Comparison of ENCODE assay signal across 25 cellular contexts in the genomic region with DNA sequence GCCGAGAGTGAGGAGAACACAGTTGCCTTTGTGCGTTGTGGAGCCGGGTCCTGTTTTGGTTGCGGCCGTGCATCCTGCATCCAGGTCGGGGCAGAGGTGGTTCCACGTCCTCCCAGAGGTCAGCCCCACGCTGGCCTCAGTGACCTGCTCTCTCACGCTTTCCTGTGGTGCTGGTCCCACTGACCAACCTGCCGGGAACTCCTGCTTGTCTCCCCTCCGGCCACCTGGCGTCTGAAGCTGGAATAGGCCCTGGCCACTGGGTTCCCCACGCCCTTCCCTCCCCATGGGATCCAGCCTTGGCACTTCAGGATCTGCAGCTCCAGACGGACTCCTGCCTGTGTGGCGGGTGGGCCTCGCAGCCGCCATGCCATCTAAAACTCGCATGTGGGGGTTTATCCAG.
DNase-seq lines count a peak whose midpoint lies in the region; ATAC-seq and TF ChIP-seq lines count a peak whose summit lies in the region.
"Had no signal": no experiment of that assay in that cellular context is flagged by ENCODE, and none has a peak within 500 bp of the region (broad histone marks: within the 10 kb centered on the region; RNA-seq: fewer than 3 reads in every experiment).

No MANE protein-coding gene starts in this region.

- POLR2A ChIA-PET in activated CD4-positive, alpha-beta memory T cell treated with anti-CD3 and anti-CD28 coated beads, Interleukin-2, amount 10 ng/mL, durations not matched to agents 7 days and 5 days (lab: Charles Lee) = interaction anchor here (1.1 kb wide), 1 partner anchor 61 kb away, joined by 3 read pairs; no protein-coding TSS in a partner anchor
- POLR2A ChIA-PET in activated CD4-positive, alpha-beta memory T cell treated with anti-CD3 and anti-CD28 coated beads for 36 hours (lab: Charles Lee) = no interaction called here

- H3K9me3 ChIP-seq in endodermal cell (ENCODE audit: control insufficient read depth, low read length) = no peaks in the 10 kb centered on the region
- no peaks in the 10 kb centered on the region for H3K9me3 ChIP-seq in psoas muscle
- H3K9me3 ChIP-seq in ascending aorta = no peaks in the 10 kb centered on the region
- H3K9me3 ChIP-seq: BE2C had no signal

- H3K27me3 Mint-ChIP-seq in activated CD4-positive, alpha-beta memory T cell treated with anti-CD3 and anti-CD28 coated beads, Interleukin-2, amount 10 ng/mL, durations not matched to agents 7 days and 5 days = no peaks in the 10 kb centered on the region
- no peaks in the 10 kb centered on the region for H3K27me3 Mint-ChIP-seq in activated CD4-positive, alpha-beta memory T cell treated with anti-CD3 and anti-CD28 coated beads for 36 hours
- no peaks in the 10 kb centered on the region for H3K27me3 Mint-ChIP-seq in endodermal cell (ENCODE audit: insufficient read depth)
- H3K27me3 Mint-ChIP-seq in activated CD4-positive, alpha-beta T cell treated with anti-CD3 and anti-CD28 coated beads, Interleukin-2, amount 10 ng/mL, durations not matched to agents 24 days and 14 days = no peaks in the 10 kb centered on the region
- H3K27me3 Mint-ChIP-seq: CD4-positive, CD25-positive, alpha-beta regulatory T cell; IgD-negative memory B cell had no signal

- H3K9me3 Mint-ChIP-seq in activated CD4-positive, alpha-beta memory T cell treated with anti-CD3 and anti-CD28 coated beads, Interleukin-2, amount 10 ng/mL, durations not matched to agents 7 days and 5 days = no peaks in the 10 kb centered on the region
- no peaks in the 10 kb centered on the region for H3K9me3 Mint-ChIP-seq in activated CD4-positive, alpha-beta memory T cell treated with anti-CD3 and anti-CD28 coated beads for 36 hours
- no peaks in the 10 kb centered on the region for H3K9me3 Mint-ChIP-seq in endodermal cell
- H3K9me3 Mint-ChIP-seq in activated CD4-positive, alpha-beta T cell treated with anti-CD3 and anti-CD28 coated beads, Interleukin-2, amount 10 ng/mL, durations not matched to agents 24 days and 14 days = no peaks in the 10 kb centered on the region
- H3K9me3 Mint-ChIP-seq: CD4-positive, CD25-positive, alpha-beta regulatory T cell; IgD-negative memory B cell had no signal

- H3K4me3 ChIP-seq in LNCaP clone FGC (ENCODE audit: low read depth, low read length) (no peak overlapping the region), endodermal cell (ENCODE audit: low read length) (no peak overlapping the region), psoas muscle (no peak overlapping the region), ascending aorta (no peak overlapping the region)
- H3K4me3 ChIP-seq: SK-N-MC had no signal

- H3K4me1 Mint-ChIP-seq in activated CD4-positive, alpha-beta memory T cell treated with anti-CD3 and anti-CD28 coated beads, Interleukin-2, amount 10 ng/mL, durations not matched to agents 7 days and 5 days = no peaks in the 10 kb centered on the region
- no peaks in the 10 kb centered on the region for H3K4me1 Mint-ChIP-seq in activated CD4-positive, alpha-beta memory T cell treated with anti-CD3 and anti-CD28 coated beads for 36 hours (ENCODE audit: low read depth)
- no peaks in the 10 kb centered on the region for H3K4me1 Mint-ChIP-seq in endodermal cell
- H3K4me1 Mint-ChIP-seq in activated CD4-positive, alpha-beta T cell treated with anti-CD3 and anti-CD28 coated beads, Interleukin-2, amount 10 ng/mL, durations not matched to agents 24 days and 14 days = no peaks in the 10 kb centered on the region
- H3K4me1 Mint-ChIP-seq: CD4-positive, CD25-positive, alpha-beta regulatory T cell; IgD-negative memory B cell had no signal

- DNase-seq in activated CD4-positive, alpha-beta memory T cell treated with anti-CD3 and anti-CD28 coated beads, Interleukin-2, amount 10 ng/mL, durations not matched to agents 7 days and 5 days = no peak
- no peak for DNase-seq in activated CD4-positive, alpha-beta memory T cell treated with anti-CD3 and anti-CD28 coated beads for 36 hours
- DNase-seq in LNCaP clone FGC (ENCODE audit: low read depth) (no peak), endodermal cell (no peak), psoas muscle (peak; percentile 13 to 35), ascending aorta (ENCODE audit: low spot score in 2 of 2) (no peak)
- DNase-seq in activated CD4-positive, alpha-beta T cell treated with anti-CD3 and anti-CD28 coated beads, Interleukin-2, amount 10 ng/mL, durations not matched to agents 24 days and 14 days = no peak
- DNase-seq: 8988T; BE2C; CD4-positive, CD25-positive, alpha-beta regulatory T cell; DMS53; H7; NCI-H1092 treated with DMSO at 0.1 percent for 48 hours; NCI-H1436; NCI-H187; NCI-H2081 treated with DMSO at 0.1 percent for 48 hours; NCI-H2171; NCI-H226; NCI-H510A; NCI-H69; RPMI8226; SIG-M5 had no signal

- H3K4me1 ChIP-seq in endodermal cell (ENCODE audit: control insufficient read depth, insufficient read depth, low read length) (no peaks in the 10 kb centered on the region), psoas muscle (no peaks in the 10 kb centered on the region), ascending aorta (no peaks in the 10 kb centered on the region)
- H3K4me1 ChIP-seq: BE2C had no signal

- H3K36me3 ChIP-seq in endodermal cell (ENCODE audit: control insufficient read depth, insufficient read depth, low read length) (peaks cover 52% of the 10 kb centered on the region), psoas muscle (ENCODE audit: insufficient read depth in 1 of 2, low read depth in 1 of 2) (peaks cover 0 to 83% of the 10 kb centered on the region in 2 donors), ascending aorta (peaks cover 62 to 64% of the 10 kb centered on the region in 2 donors)

- H3K36me3 Mint-ChIP-seq in activated CD4-positive, alpha-beta memory T cell treated with anti-CD3 and anti-CD28 coated beads, Interleukin-2, amount 10 ng/mL, durations not matched to agents 7 days and 5 days (ENCODE audit: low read depth) = peaks cover 29% of the 10 kb centered on the region
- H3K36me3 Mint-ChIP-seq in activated CD4-positive, alpha-beta memory T cell treated with anti-CD3 and anti-CD28 coated beads for 36 hours = peaks cover 28% of the 10 kb centered on the region
- peaks cover 38% of the 10 kb centered on the region for H3K36me3 Mint-ChIP-seq in endodermal cell (ENCODE audit: low read depth)
- peaks cover 36% of the 10 kb centered on the region for H3K36me3 Mint-ChIP-seq in activated CD4-positive, alpha-beta T cell treated with anti-CD3 and anti-CD28 coated beads, Interleukin-2, amount 10 ng/mL, durations not matched to agents 24 days and 14 days (ENCODE audit: low read depth)

- H3K27me3 ChIP-seq in endodermal cell (ENCODE audit: control insufficient read depth, insufficient read depth, low read length, poor library complexity, severe bottlenecking) (no peaks in the 10 kb centered on the region), psoas muscle (ENCODE audit: insufficient read depth in 3 of 3, low read length in 2 of 3) (no peaks in the 10 kb centered on the region), ascending aorta (no peaks in the 10 kb centered on the region)
- H3K27me3 ChIP-seq: BE2C had no signal

- no peak overlapping the region for H3K27ac ChIP-seq in endodermal cell (ENCODE audit: low read depth, low read length)
- no peak overlapping the region for H3K27ac ChIP-seq in psoas muscle
- no peak overlapping the region for H3K27ac ChIP-seq in ascending aorta
- H3K27ac ChIP-seq: SK-N-MC had no signal

- TF ChIP-seq CTCF in LNCaP clone FGC (IDR thresholded peaks at IDR 0.05; ENCODE audit: control insufficient read depth, extremely low read depth, insufficient read depth) (0 out of 2 replicates have a peak, but pooled peaks have one; percentile 7), endodermal cell (conservative IDR thresholded peaks at IDR 0.05) (peak; percentile 32), psoas muscle (IDR thresholded peaks at IDR 0.05) (no peak), ascending aorta (IDR thresholded peaks at IDR 0.05) (no peak)

- ATAC-seq in psoas muscle = no peak
- no peak for ATAC-seq in HG03135 (IDR thresholded peaks at IDR 0.05; ENCODE audit: unreplicated experiment)

- no peak overlapping the region for H3K9ac ChIP-seq in endodermal cell (ENCODE audit: extremely low read depth, low read length, poor library complexity, severe bottlenecking)

- WGBS in endodermal cell (ENCODE audit: insufficient coverage in 1 of 2, insufficient read length in 1 of 2), 2 experiments = 92 to 93% methylated on average over 15 to 18 of the region's 18 CpGs
- 92 to 94% (median 93%) methylated on average over 18 of the region's 18 CpGs for WGBS in psoas muscle, 3 donors

- no peak overlapping the region for H3K4me3 Mint-ChIP-seq in activated CD4-positive, alpha-beta memory T cell treated with anti-CD3 and anti-CD28 coated beads, Interleukin-2, amount 10 ng/mL, durations not matched to agents 7 days and 5 days
- no peak overlapping the region for H3K4me3 Mint-ChIP-seq in activated CD4-positive, alpha-beta memory T cell treated with anti-CD3 and anti-CD28 coated beads for 36 hours
- no peak overlapping the region for H3K4me3 Mint-ChIP-seq in endodermal cell
- no peak overlapping the region for H3K4me3 Mint-ChIP-seq in activated CD4-positive, alpha-beta T cell treated with anti-CD3 and anti-CD28 coated beads, Interleukin-2, amount 10 ng/mL, durations not matched to agents 24 days and 14 days
- H3K4me3 Mint-ChIP-seq: CD4-positive, CD25-positive, alpha-beta regulatory T cell; IgD-negative memory B cell had no signal

- intact Hi-C loops in activated CD4-positive, alpha-beta memory T cell treated with anti-CD3 and anti-CD28 coated beads for 36 hours (cut with micrococcal nuclease) = no loop called here
- intact Hi-C loops in psoas muscle (cut with DNase I) (loop anchor here in 1 of 2 donors (10.0 kb wide), 1 partner anchor 261 kb away; no protein-coding TSS in a partner anchor), ascending aorta (cut with DNase I) (no loop called here)
- intact Hi-C loops in activated CD4-positive, alpha-beta T cell treated with anti-CD3 and anti-CD28 coated beads, Interleukin-2, amount 10 ng/mL, durations not matched to agents 24 days and 14 days (cut with micrococcal nuclease) = no loop called here

- H3K27ac Mint-ChIP-seq in activated CD4-positive, alpha-beta memory T cell treated with anti-CD3 and anti-CD28 coated beads, Interleukin-2, amount 10 ng/mL, durations not matched to agents 7 days and 5 days = peak overlapping the region; percentile 16
- H3K27ac Mint-ChIP-seq in activated CD4-positive, alpha-beta memory T cell treated with anti-CD3 and anti-CD28 coated beads for 36 hours = no peak overlapping the region
- no peak overlapping the region for H3K27ac Mint-ChIP-seq in endodermal cell
- H3K27ac Mint-ChIP-seq in activated CD4-positive, alpha-beta T cell treated with anti-CD3 and anti-CD28 coated beads, Interleukin-2, amount 10 ng/mL, durations not matched to agents 24 days and 14 days = no peak overlapping the region
- H3K27ac Mint-ChIP-seq: CD4-positive, CD25-positive, alpha-beta regulatory T cell; IgD-negative memory B cell had no signal

- CTCF ChIA-PET in activated CD4-positive, alpha-beta memory T cell treated with anti-CD3 and anti-CD28 coated beads, Interleukin-2, amount 10 ng/mL, durations not matched to agents 7 days and 5 days (lab: Charles Lee) = interaction anchor here (1.0 kb wide), 1 partner anchor 143 kb away, joined by 3 read pairs; no protein-coding TSS in a partner anchor
- CTCF ChIA-PET in activated CD4-positive, alpha-beta memory T cell treated with anti-CD3 and anti-CD28 coated beads for 36 hours (lab: Charles Lee) = interaction anchor here (0.9 kb wide), 1 partner anchor 143 kb away, joined by 3 read pairs; no protein-coding TSS in a partner anchor

Comparison
In these comparisons a context has a peak if more than half of its experiments do, and no peak if none do; other contexts are left out.
1. DNase-seq: peak in psoas muscle (2 of 2); none in activated CD4-positive, alpha-beta memory T cell treated with anti-CD3 and anti-CD28 coated beads, Interleukin-2, amount 10 ng/mL, durations not matched to agents 7 days and 5 days (single experiment), activated CD4-positive, alpha-beta memory T cell treated with anti-CD3 and anti-CD28 coated beads for 36 hours (single experiment), LNCaP clone FGC (single experiment), endodermal cell (single experiment), ascending aorta (0 of 2) and activated CD4-positive, alpha-beta T cell treated with anti-CD3 and anti-CD28 coated beads, Interleukin-2, amount 10 ng/mL, durations not matched to agents 24 days and 14 days (single experiment).
2. CTCF ChIP-seq: peak in LNCaP clone FGC (single experiment) and endodermal cell (single experiment); none in psoas muscle (single experiment) and ascending aorta (0 of 3).